2 cellular contexts compared by ENCODE assay signal in the genomic region with DNA sequence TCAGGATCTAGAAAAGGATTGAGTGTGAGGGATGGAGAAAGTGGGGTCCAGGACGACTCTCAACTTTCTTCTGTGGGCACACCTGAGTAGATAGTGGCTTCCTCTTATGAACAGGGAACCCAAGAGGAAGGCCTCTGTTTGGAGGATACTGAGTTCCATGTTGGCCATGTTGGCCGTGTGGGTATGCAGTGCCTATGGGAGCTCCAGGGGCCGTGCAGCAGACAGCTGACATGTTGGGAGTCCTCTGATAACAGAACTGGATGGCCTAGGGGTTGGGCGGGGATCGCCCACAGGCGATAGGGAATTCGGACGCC.
TF ChIP-seq lines count a peak whose summit lies in the region.

No MANE protein-coding gene starts in this region.

TF ChIP-seq in SK-N-SH, 30 proteins besides CTCF, POLR2A, EP300 and RAD21 (continued from another document):
- TF ChIP-seq POLR2AphosphoS5 (IDR thresholded peaks at IDR 0.05; ENCODE audit: low read depth, low read length) = no peak

TF ChIP-seq in SK-N-SH treated with all-trans-retinoic acid at 6 μM for 48 hours, 23 proteins besides CTCF, POLR2A, EP300 and RAD21 (continued from another document):
- TF ChIP-seq, protein P1, sequence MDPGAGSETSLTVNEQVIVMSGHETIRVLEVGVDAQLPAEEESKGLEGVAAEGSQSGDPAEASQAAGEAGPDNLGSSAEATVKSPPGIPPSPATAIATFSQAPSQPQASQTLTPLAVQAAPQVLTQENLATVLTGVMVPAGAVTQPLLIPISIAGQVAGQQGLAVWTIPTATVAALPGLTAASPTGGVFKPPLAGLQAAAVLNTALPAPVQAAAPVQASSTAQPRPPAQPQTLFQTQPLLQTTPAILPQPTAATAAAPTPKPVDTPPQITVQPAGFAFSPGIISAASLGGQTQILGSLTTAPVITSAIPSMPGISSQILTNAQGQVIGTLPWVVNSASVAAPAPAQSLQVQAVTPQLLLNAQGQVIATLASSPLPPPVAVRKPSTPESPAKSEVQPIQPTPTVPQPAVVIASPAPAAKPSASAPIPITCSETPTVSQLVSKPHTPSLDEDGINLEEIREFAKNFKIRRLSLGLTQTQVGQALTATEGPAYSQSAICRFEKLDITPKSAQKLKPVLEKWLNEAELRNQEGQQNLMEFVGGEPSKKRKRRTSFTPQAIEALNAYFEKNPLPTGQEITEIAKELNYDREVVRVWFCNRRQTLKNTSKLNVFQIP (CRISPR knock-in tag; IDR thresholded peaks at IDR 0.05; ENCODE audit: borderline replicate concordance, low read depth) = no peak
- TF ChIP-seq, protein P2, sequence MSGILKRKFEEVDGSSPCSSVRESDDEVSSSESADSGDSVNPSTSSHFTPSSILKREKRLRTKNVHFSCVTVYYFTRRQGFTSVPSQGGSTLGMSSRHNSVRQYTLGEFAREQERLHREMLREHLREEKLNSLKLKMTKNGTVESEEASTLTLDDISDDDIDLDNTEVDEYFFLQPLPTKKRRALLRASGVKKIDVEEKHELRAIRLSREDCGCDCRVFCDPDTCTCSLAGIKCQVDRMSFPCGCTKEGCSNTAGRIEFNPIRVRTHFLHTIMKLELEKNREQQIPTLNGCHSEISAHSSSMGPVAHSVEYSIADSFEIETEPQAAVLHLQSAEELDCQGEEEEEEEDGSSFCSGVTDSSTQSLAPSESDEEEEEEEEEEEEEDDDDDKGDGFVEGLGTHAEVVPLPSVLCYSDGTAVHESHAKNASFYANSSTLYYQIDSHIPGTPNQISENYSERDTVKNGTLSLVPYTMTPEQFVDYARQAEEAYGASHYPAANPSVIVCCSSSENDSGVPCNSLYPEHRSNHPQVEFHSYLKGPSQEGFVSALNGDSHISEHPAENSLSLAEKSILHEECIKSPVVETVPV (CRISPR knock-in tag; IDR thresholded peaks at IDR 0.05) = no peak
- no peak for TF ChIP-seq RARB (CRISPR knock-in tag; IDR thresholded peaks at IDR 0.05)
- TF ChIP-seq TOX (CRISPR knock-in tag; IDR thresholded peaks at IDR 0.05; ENCODE audit: borderline replicate concordance) = no peak
- no peak for TF ChIP-seq ISL1 (CRISPR knock-in tag; IDR thresholded peaks at IDR 0.05)
- no peak for TF ChIP-seq BACH2 (CRISPR knock-in tag; IDR thresholded peaks at IDR 0.05; ENCODE audit: borderline replicate concordance)
- TF ChIP-seq, protein P3, sequence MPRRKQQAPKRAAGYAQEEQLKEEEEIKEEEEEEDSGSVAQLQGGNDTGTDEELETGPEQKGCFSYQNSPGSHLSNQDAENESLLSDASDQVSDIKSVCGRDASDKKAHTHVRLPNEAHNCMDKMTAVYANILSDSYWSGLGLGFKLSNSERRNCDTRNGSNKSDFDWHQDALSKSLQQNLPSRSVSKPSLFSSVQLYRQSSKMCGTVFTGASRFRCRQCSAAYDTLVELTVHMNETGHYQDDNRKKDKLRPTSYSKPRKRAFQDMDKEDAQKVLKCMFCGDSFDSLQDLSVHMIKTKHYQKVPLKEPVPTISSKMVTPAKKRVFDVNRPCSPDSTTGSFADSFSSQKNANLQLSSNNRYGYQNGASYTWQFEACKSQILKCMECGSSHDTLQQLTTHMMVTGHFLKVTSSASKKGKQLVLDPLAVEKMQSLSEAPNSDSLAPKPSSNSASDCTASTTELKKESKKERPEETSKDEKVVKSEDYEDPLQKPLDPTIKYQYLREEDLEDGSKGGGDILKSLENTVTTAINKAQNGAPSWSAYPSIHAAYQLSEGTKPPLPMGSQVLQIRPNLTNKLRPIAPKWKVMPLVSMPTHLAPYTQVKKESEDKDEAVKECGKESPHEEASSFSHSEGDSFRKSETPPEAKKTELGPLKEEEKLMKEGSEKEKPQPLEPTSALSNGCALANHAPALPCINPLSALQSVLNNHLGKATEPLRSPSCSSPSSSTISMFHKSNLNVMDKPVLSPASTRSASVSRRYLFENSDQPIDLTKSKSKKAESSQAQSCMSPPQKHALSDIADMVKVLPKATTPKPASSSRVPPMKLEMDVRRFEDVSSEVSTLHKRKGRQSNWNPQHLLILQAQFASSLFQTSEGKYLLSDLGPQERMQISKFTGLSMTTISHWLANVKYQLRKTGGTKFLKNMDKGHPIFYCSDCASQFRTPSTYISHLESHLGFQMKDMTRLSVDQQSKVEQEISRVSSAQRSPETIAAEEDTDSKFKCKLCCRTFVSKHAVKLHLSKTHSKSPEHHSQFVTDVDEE (CRISPR knock-in tag; IDR thresholded peaks at IDR 0.05) = no peak
